Comparison of ENCODE assay signal across 7 cellular contexts in the genomic region with DNA sequence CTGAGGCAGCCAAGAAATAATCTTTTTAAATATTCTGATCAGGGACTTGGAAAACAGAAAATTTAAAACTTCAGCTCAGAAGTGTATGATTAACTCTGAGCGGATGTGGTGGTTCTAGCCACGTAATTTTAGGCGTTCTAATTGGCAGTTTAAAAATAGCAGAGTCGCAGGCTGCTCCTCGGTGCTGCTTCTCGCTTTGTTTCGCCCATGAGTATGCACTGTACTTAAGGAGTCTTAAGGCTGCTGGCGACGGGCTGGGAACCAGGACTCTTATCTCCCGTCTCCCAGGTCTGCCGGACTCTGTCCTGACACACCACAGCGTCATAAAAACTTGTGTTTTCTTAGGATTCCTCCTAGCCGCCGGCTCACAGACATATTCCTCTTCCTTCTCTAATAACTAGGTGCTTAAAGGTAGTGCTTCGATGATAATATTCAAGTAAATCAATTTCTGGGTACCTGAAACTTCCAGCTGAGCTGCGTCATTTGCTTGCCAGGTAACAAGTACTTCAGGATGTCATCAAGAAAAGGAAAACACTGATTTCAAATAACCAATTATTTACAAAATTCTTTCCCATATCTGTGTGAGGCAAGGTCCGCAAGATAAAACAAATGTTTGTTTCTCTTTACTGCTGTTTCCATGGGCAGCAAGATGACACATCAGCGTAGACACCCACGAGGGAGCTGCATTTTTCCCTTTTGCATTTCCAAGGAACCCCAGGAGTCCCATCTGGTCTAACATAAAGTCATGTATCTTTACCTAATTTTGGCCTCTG.
A peak's percentile ranks its signal among the peaks of the same experiment; 100 is the strongest.
DNase-seq lines count a peak whose midpoint lies in the region; ATAC-seq and TF ChIP-seq lines count a peak whose summit lies in the region.

No MANE protein-coding gene starts in this region.

- H3K4me1 ChIP-seq in NT2/D1 (ENCODE audit: insufficient read depth, insufficient read length) (no peaks in the 10 kb centered on the region), lower lobe of right lung (peaks cover 11% of the 10 kb centered on the region), thyroid gland (no peaks in the 10 kb centered on the region)

- H3K27ac ChIP-seq in lower lobe of right lung (peak overlapping the region; percentile 71), thyroid gland (no peak overlapping the region)

- peaks cover 26% of the 10 kb centered on the region for H3K9me3 ChIP-seq in NT2/D1 (ENCODE audit: insufficient read depth, low read length)
- no peaks in the 10 kb centered on the region for H3K9me3 ChIP-seq in lower lobe of right lung
- H3K9me3 ChIP-seq in thyroid gland, result no peaks in the 10 kb centered on the region

- no peak for TF ChIP-seq POLR2A in thyroid gland (IDR thresholded peaks at IDR 0.05)

- H3K4me3 ChIP-seq in NT2/D1 (ENCODE audit: insufficient read length, low read depth) (no peak overlapping the region), lower lobe of right lung (peak overlapping the region; percentile 26), thyroid gland (replicated peaks in 1 of 3) (no peak overlapping the region)

- no peaks in the 10 kb centered on the region for H3K36me3 ChIP-seq in NT2/D1 (ENCODE audit: insufficient read depth, insufficient read length, low read length)
- no peaks in the 10 kb centered on the region for H3K36me3 ChIP-seq in lower lobe of right lung
- H3K36me3 ChIP-seq in thyroid gland, result no peaks in the 10 kb centered on the region

- intact Hi-C loops in lower lobe of right lung (cut with DNase I), result no loop called here
- intact Hi-C loops in thyroid gland (cut with DNase I), result no loop called here

- DNase-seq in NT2/D1 (ENCODE audit: low read depth, low spot score) (no peak), brain pericyte (ENCODE audit: low read depth, low spot score) (peak; percentile 73), lower lobe of right lung (peak; percentile 52), thyroid gland (peak; percentile 20 to 37)
- DNase-seq in activated CD4-positive, CD25-positive, alpha-beta regulatory T cell (lab: John Stamatoyannopoulos, UW), result no peak

- H3K9ac ChIP-seq in NT2/D1 (ENCODE audit: insufficient read length, low read depth), result peak overlapping the region; percentile 64

- WGBS in thyroid gland, 2 donors, result 29 to 34% methylated on average over 19 of the region's 19 CpGs

- H3K27me3 ChIP-seq in NT2/D1 (ENCODE audit: insufficient read depth, insufficient read length), result no peaks in the 10 kb centered on the region
- H3K27me3 ChIP-seq in lower lobe of right lung (ENCODE audit: low read depth), result no peaks in the 10 kb centered on the region
- H3K27me3 ChIP-seq in thyroid gland, result no peaks in the 10 kb centered on the region

- ATAC-seq in GM18520 (IDR thresholded peaks at IDR 0.05; ENCODE audit: unreplicated experiment) (peak; percentile 77), HG02759 (IDR thresholded peaks at IDR 0.05; ENCODE audit: unreplicated experiment) (peak; percentile 89), lower lobe of right lung (peak; percentile 85 to 89)

- TF ChIP-seq CTCF in lower lobe of right lung (IDR thresholded peaks at IDR 0.05) (no peak), thyroid gland (IDR thresholded peaks at IDR 0.05) (no peak)

Comparison
In these comparisons a context has a peak if more than half of its experiments do, and no peak if none do; other contexts are left out.
1. DNase-seq: peak in brain pericyte (single experiment), lower lobe of right lung (single experiment) and thyroid gland (2 of 2); none in NT2/D1 (single experiment) and activated CD4-positive, CD25-positive, alpha-beta regulatory T cell (0 of 4).
2. Peak in every context shown above with its lines, with median percentiles within 50 percentile points of each other: ATAC-seq.